9 cellular contexts compared by ENCODE assay signal in genomic region chr5:41510176-41510831, GRCh38. TPM values are rescaled to one million over a fixed set of nuclear protein-coding genes. Genes with fewer than 3 reads are reported as not detected.
DNase-seq lines count a peak whose midpoint lies in the region; ATAC-seq and TF ChIP-seq lines count a peak whose summit lies in the region.
"Had no signal": no experiment of that assay in that cellular context is flagged by ENCODE, and none has a peak within 500 bp of the region (broad histone marks: within the 10 kb centered on the region; RNA-seq: fewer than 3 reads in every experiment).

TSS of gene PLCXD3 (minus strand) at chr5:41510601. CDS start at chr5:41510526, 75 bp downstream.

- DNase-seq in GM23338 (ENCODE audit: low spot score), result peak; percentile 61
- DNase-seq in PC-9, result peak; percentile 17 to 51
- peak in 29 of 42 donors; percentile 3 to 45 (median 17) for DNase-seq in head of caudate nucleus
- DNase-seq in trophoblast cell, result peak in 1 of 2 donors; percentile 9
- no peak for DNase-seq in CD4-positive, alpha-beta memory T cell
- DNase-seq in effector CD4-positive, alpha-beta T cell, result no peak

- CTCF ChIA-PET in PC-9 (lab: Charles Lee), result no interaction called here
- CTCF ChIA-PET in CD4-positive, alpha-beta memory T cell (lab: Charles Lee; ENCODE audit: partially characterized antibody), result no interaction called here

- H3K27ac ChIP-seq in GM23338 (ENCODE audit: low read depth), result no peak within 1 kb of the TSS
- no peak within 1 kb of the TSS for H3K27ac ChIP-seq in PC-9
- H3K27ac ChIP-seq in trophoblast cell (ENCODE audit: low read depth, low read length), result no peak within 1 kb of the TSS
- H3K27ac ChIP-seq in CD4-positive, alpha-beta memory T cell (ENCODE audit: low read depth, low read length), result no peak within 1 kb of the TSS

- no TSS peak for BruUV-seq in PC-9 (replicated peaks; lab: Mats Ljungman, UMichigan)

- H2BK12ac ChIP-seq in trophoblast cell (ENCODE audit: low read length), result no peak within 1 kb of the TSS

- H3K4me1 Mint-ChIP-seq in GM23338, result peaks cover 20% of the 10 kb centered on the region
- peaks cover 0 to 2% (median 0%) of the 10 kb centered on the region in 4 donors for H3K4me1 Mint-ChIP-seq in CD4-positive, alpha-beta memory T cell

- no peak within 1 kb of the TSS for H3K4ac ChIP-seq in trophoblast cell (ENCODE audit: low read depth, low read length)

- no peak within 1 kb of the TSS for H2BK120ac ChIP-seq in trophoblast cell (ENCODE audit: insufficient read depth, low read length, poor library complexity)

- H3K4me1 ChIP-seq in GM23338 (ENCODE audit: insufficient read depth) (peaks cover 17% of the 10 kb centered on the region; the same call in 1 of the 2 replicates), PC-9 (replicated peaks; ENCODE audit: insufficient read depth) (peaks cover 22% of the 10 kb centered on the region), trophoblast cell (ENCODE audit: control insufficient read depth in 1 of 2, insufficient read depth in 2 of 2, low read length in 2 of 2) (peaks cover 6 to 18% of the 10 kb centered on the region in 2 experiments)
- no peaks in the 10 kb centered on the region for H3K4me1 ChIP-seq in CD4-positive, alpha-beta memory T cell (ENCODE audit: insufficient read depth, low read length)

- ATAC-seq in GM23338 (peak; percentile 79), HG03045 (IDR thresholded peaks at IDR 0.05; ENCODE audit: unreplicated experiment) (no peak), GM18517 (IDR thresholded peaks at IDR 0.05; ENCODE audit: unreplicated experiment) (no peak)
- ATAC-seq: HCT116 had no signal

- H3K27me3 Mint-ChIP-seq in GM23338 (ENCODE audit: insufficient read depth, low read depth, poor library complexity), result peaks cover 30% of the 10 kb centered on the region
- peaks cover 8 to 22% of the 10 kb centered on the region in 2 donors for H3K27me3 Mint-ChIP-seq in CD4-positive, alpha-beta memory T cell

- POLR2A ChIA-PET in PC-9 (lab: Charles Lee; ENCODE audit: unreplicated experiment), result no interaction called here
- POLR2A ChIA-PET in CD4-positive, alpha-beta memory T cell (lab: Charles Lee; ENCODE audit: partially characterized antibody), result no interaction called here

- H3K9ac ChIP-seq in trophoblast cell (ENCODE audit: low read length), result no peak within 1 kb of the TSS

- no peaks in the 10 kb centered on the region for H3K79me1 ChIP-seq in trophoblast cell (ENCODE audit: low read length)

- H3K36me3 ChIP-seq in GM23338 (ENCODE audit: insufficient read depth) (no peaks in the 10 kb centered on the region), PC-9 (ENCODE audit: low read depth) (no peaks in the 10 kb centered on the region), trophoblast cell (ENCODE audit: control insufficient read depth in 1 of 2, insufficient read depth in 2 of 2, low read length in 2 of 2) (no peaks in the 10 kb centered on the region)
- no peaks in the 10 kb centered on the region for H3K36me3 ChIP-seq in CD4-positive, alpha-beta memory T cell (ENCODE audit: insufficient read depth, low read length)

- H3K27me3 ChIP-seq in GM23338 (ENCODE audit: insufficient read depth) (peaks cover 43% of the 10 kb centered on the region), PC-9 (ENCODE audit: insufficient read depth, low read depth) (no peaks in the 10 kb centered on the region), trophoblast cell (ENCODE audit: insufficient read depth, low read length) (peaks cover 12% of the 10 kb centered on the region)
- no peaks in the 10 kb centered on the region for H3K27me3 ChIP-seq in CD4-positive, alpha-beta memory T cell (ENCODE audit: insufficient read depth, low read length)

- no peak within 1 kb of the TSS for H3K14ac ChIP-seq in trophoblast cell (ENCODE audit: low read length)

- no peaks in the 10 kb centered on the region for H3K36me3 Mint-ChIP-seq in GM23338 (ENCODE audit: low read depth)
- H3K36me3 Mint-ChIP-seq in CD4-positive, alpha-beta memory T cell, result no peaks in the 10 kb centered on the region

- H3K9me2 ChIP-seq in GM23338 (ENCODE audit: insufficient read depth) (no peaks in the 10 kb centered on the region), PC-9 (ENCODE audit: insufficient read depth) (no peaks in the 10 kb centered on the region)

- H3K9me3 ChIP-seq in PC-9 (ENCODE audit: insufficient read depth, low read depth), result no peaks in the 10 kb centered on the region
- H3K9me3 ChIP-seq in trophoblast cell (ENCODE audit: insufficient read depth, low read depth, low read length), result peaks cover 2% of the 10 kb centered on the region
- no peaks in the 10 kb centered on the region for H3K9me3 ChIP-seq in CD4-positive, alpha-beta memory T cell (ENCODE audit: control insufficient read depth in 1 of 2, low read length in 2 of 2)

- TF ChIP-seq CTCF in GM23338 (conservative IDR thresholded peaks at IDR 0.05; ENCODE audit: low read depth in 2 of 2) (no peak), PC-9 (conservative IDR thresholded peaks at IDR 0.05) (no peak)

- H3F3A ChIP-seq in GM23338 (replicated peaks; ENCODE audit: low read depth) (no peaks in the 10 kb centered on the region), PC-9 (ENCODE audit: insufficient read depth, low read depth) (peaks cover 16% of the 10 kb centered on the region; the same call in 1 of the 2 replicates)

- no peak within 1 kb of the TSS for H2AK5ac ChIP-seq in trophoblast cell (ENCODE audit: low read length)

- intact Hi-C loops in PC-9 (cut with micrococcal nuclease; ENCODE audit: unreplicated experiment), result no loop called here
- intact Hi-C loops in head of caudate nucleus (cut with DNase I), result loop anchor here (10.0 kb wide), 1 partner anchor 236 kb away; no protein-coding TSS in a partner anchor
- intact Hi-C loops in CD4-positive, alpha-beta memory T cell (cut with micrococcal nuclease), result no loop called here

- no peaks in the 10 kb centered on the region for H3K9me3 Mint-ChIP-seq in GM23338
- H3K9me3 Mint-ChIP-seq in CD4-positive, alpha-beta memory T cell, result peaks cover 0 to 14% (median 1%) of the 10 kb centered on the region in 8 donors

- peak within 1 kb of the TSS; percentile 77 for H3K4me3 ChIP-seq in GM23338
- H3K4me3 ChIP-seq in PC-9, result peak within 1 kb of the TSS; percentile 48; the same call in 1 of the 2 replicates
- peak within 1 kb of the TSS; percentile 67 for H3K4me3 ChIP-seq in trophoblast cell (ENCODE audit: low read depth, low read length)
- H3K4me3 ChIP-seq in CD4-positive, alpha-beta memory T cell (ENCODE audit: low read length in 2 of 2), result no peak within 1 kb of the TSS

- H3K4me2 ChIP-seq in GM23338 (peak within 1 kb of the TSS; percentile 96), PC-9 (peak within 1 kb of the TSS; percentile 66), trophoblast cell (ENCODE audit: low read length) (peak within 1 kb of the TSS; percentile 88)

- peak within 1 kb of the TSS; percentile 78 for H3K4me3 Mint-ChIP-seq in GM23338
- H3K4me3 Mint-ChIP-seq in CD4-positive, alpha-beta memory T cell, result peak within 1 kb of the TSS in 1 of 8 donors; percentile 17

- H4K12ac ChIP-seq in trophoblast cell (ENCODE audit: low read depth, low read length), result no peak within 1 kb of the TSS

- no peaks in the 10 kb centered on the region for H3K79me2 ChIP-seq in GM23338 (replicated peaks; ENCODE audit: insufficient read depth)
- H3K79me2 ChIP-seq in PC-9 (ENCODE audit: low read depth), result no peaks in the 10 kb centered on the region
- no peaks in the 10 kb centered on the region for H3K79me2 ChIP-seq in trophoblast cell (ENCODE audit: control insufficient read depth, insufficient read depth, low read length, poor library complexity)

- H2AFZ ChIP-seq in GM23338 (peak within 1 kb of the TSS; percentile 97), PC-9 (peak within 1 kb of the TSS; percentile 53; the same call in 1 of the 2 replicates), trophoblast cell (ENCODE audit: insufficient read depth, low read length, poor library complexity) (peak within 1 kb of the TSS; percentile 42)

- no peak within 1 kb of the TSS for H3K23ac ChIP-seq in trophoblast cell (ENCODE audit: low read length)

- no peak within 1 kb of the TSS for H4K8ac ChIP-seq in trophoblast cell (ENCODE audit: low read depth, low read length)

- 0 out of 2 replicates have a peak, but pooled peaks cover 4% of the 10 kb centered on the region for H4K20me1 ChIP-seq in GM23338 (replicated peaks; ENCODE audit: insufficient read depth)
- H4K20me1 ChIP-seq in PC-9 (ENCODE audit: insufficient read depth), result no peaks in the 10 kb centered on the region

- peak within 1 kb of the TSS; percentile 7 for H4K91ac ChIP-seq in trophoblast cell (ENCODE audit: low read depth, low read length)

- WGBS in trophoblast cell (ENCODE audit: extremely low coverage, insufficient coverage, insufficient read length), result no CpG with 5 or more reads among the region's 41 CpGs

- H2BK5ac ChIP-seq in trophoblast cell (ENCODE audit: low read depth, low read length, poor library complexity), result no peak within 1 kb of the TSS

- no peak within 1 kb of the TSS for H3K27ac Mint-ChIP-seq in GM23338
- H3K27ac Mint-ChIP-seq in CD4-positive, alpha-beta memory T cell, result peak within 1 kb of the TSS in 1 of 7 donors; percentile 26

- H3K18ac ChIP-seq in trophoblast cell (ENCODE audit: low read length), result peak within 1 kb of the TSS; percentile 41

TF ChIP-seq in GM23338, 12 proteins besides CTCF, POLR2A, EP300 and RAD21 (continues in another document):
- TF ChIP-seq ETS1 (IDR thresholded peaks at IDR 0.05) (no peak), STAT1 (IDR thresholded peaks at IDR 0.05; ENCODE audit: unreplicated experiment) (no peak), ZNF331 (CRISPR knock-in tag; IDR thresholded peaks at IDR 0.05; ENCODE audit: low read depth) (no peak)

RNA-seq across cellular contexts. Expression of gene PLCXD3, which starts in this region (rescaled TPM):
- total RNA-seq in GM23338 (2014; rRNA removed; shearing (Covaris generic)), result 0.03 TPM in 1 of 2 replicates, not detected in the other
- polyA plus RNA-seq in GM23338 (2016; fragmentation: Nextera tagmentation; extraction: Ambion mirVana), result 0.03 TPM in 1 of 2 replicates, not detected in the other
- total RNA-seq in PC-9 (2021), result 0.11 and 0.18 TPM in 2 replicates
- 2.1 and 2.5 TPM in 2 replicates for polyA plus RNA-seq in trophoblast cell (2013)
- total RNA-seq in CD4-positive, alpha-beta memory T cell, result not detected
- not detected for polyA plus RNA-seq in CD4-positive, alpha-beta memory T cell

Comparison
In these comparisons a context has a peak if more than half of its experiments do, and no peak if none do; other contexts are left out.
1. Peak in DNase-seq, ATAC-seq, H3K4me3 ChIP-seq and H3K4me2 ChIP-seq in GM23338; RNA of the gene not detected or under 1 TPM.
2. Peak in DNase-seq, H3K4me3 ChIP-seq and H3K4me2 ChIP-seq in PC-9; RNA of the gene not detected or under 1 TPM.
3. DNase-seq: peak in head of caudate nucleus (29 of 42); none in CD4-positive, alpha-beta memory T cell (0 of 5) and effector CD4-positive, alpha-beta T cell (single experiment).
4. H2AFZ ChIP-seq: peak in every context shown above with its lines; median percentile 97 in GM23338; 53 in PC-9; 42 in trophoblast cell.
5. Peak in every context shown above with its lines, with median percentiles within 50 percentile points of each other: H3K4me2 ChIP-seq.